In genomic region chr7:142557971-142558582, GRCh38 we compare ENCODE assay signal across 1 cellular context.
TF ChIP-seq lines count a peak whose summit lies in the region.

No MANE protein-coding gene starts in this region.

TF ChIP-seq in HEK293, 187 proteins besides CTCF, POLR2A, EP300 and RAD21 (continued from another document):
- no peak for TF ChIP-seq ZNF292 (tag by site-specific recombination; IDR thresholded peaks at IDR 0.05; ENCODE audit: borderline replicate concordance, low read depth)
- no peak for TF ChIP-seq ZNF274 (IDR thresholded peaks at IDR 0.05; ENCODE audit: low read length)
- no peak for TF ChIP-seq ZNF274 (tag by site-specific recombination; IDR thresholded peaks at IDR 0.05; ENCODE audit: borderline replicate concordance)
